ENCODE assay signal across 8 cellular contexts in the genomic region with DNA sequence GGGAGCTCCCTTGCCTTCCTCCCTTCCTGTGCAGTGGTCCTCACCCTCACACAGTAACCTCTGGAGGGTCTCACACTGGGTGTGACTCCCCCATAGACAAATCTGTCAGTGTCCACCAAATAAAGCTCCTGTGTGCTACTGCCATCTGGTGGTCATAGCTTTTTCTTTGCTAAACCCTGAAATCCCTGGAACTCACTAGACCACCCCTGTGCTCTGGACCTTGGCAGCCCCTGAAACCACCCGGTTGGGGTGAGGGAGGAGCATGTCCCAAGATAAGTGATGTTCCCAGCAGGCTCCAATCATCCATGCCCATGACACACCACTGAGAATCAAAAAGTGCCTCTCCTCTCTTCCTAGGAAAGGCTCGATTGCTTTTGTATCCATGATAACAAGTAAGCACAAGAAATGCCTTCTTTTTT. TPM values are rescaled to one million over a fixed set of nuclear protein-coding genes. Genes with fewer than 3 reads are reported as not detected.
DNase-seq lines count a peak whose midpoint lies in the region; ATAC-seq and TF ChIP-seq lines count a peak whose summit lies in the region.

No MANE protein-coding gene starts in this region.

- H3K79me2 ChIP-seq in fibroblast of lung (ENCODE audit: control insufficient read depth, insufficient read depth, low read length): no peaks in the 10 kb centered on the region

- H3K36me3 ChIP-seq in BE2C: 0 out of 2 replicates have a peak, but pooled peaks cover 4% of the 10 kb centered on the region
- H3K36me3 ChIP-seq in H7 (replicated peaks; ENCODE audit: control insufficient read depth, insufficient read depth, low read length): no peaks in the 10 kb centered on the region; the same call in 1 of the 2 replicates
- no peaks in the 10 kb centered on the region for H3K36me3 ChIP-seq in fibroblast of lung (ENCODE audit: control insufficient read depth, insufficient read depth, low read length)

- TF ChIP-seq CTCF in BE2C (IDR thresholded peaks at IDR 0.05; ENCODE audit: low read depth, low read length) (peak; percentile 91), fibroblast of lung (conservative IDR thresholded peaks at IDR 0.05 in 1 of 2, IDR thresholded peaks at IDR 0.05 in 1 of 2; ENCODE audit: low read depth in 1 of 2, low read length in 2 of 2) (peak; percentile 76 to 84), nephron (IDR thresholded peaks at IDR 0.05; ENCODE audit: unreplicated experiment in 3 of 3) (peak; percentile 78 to 79 (median 79))

- H3K4me1 ChIP-seq in BE2C: no peaks in the 10 kb centered on the region
- no peaks in the 10 kb centered on the region for H3K4me1 ChIP-seq in fibroblast of lung (ENCODE audit: control insufficient read depth, extremely low read depth, insufficient read depth, low read length)

- H3K4me3 ChIP-seq in BE2C (ENCODE audit: low read depth, low read length) (no peak overlapping the region), H7 (ENCODE audit: insufficient read depth, low read depth, low read length) (no peak overlapping the region), fibroblast of lung (replicated peaks in 1 of 4; ENCODE audit: control extremely low read depth in 1 of 4, insufficient read depth in 1 of 4, low read depth in 3 of 4, low read length in 4 of 4) (no peak overlapping the region)

- no peak overlapping the region for H3K4me3 Mint-ChIP-seq in nephron

- no peak overlapping the region for H3K4me2 ChIP-seq in fibroblast of lung (ENCODE audit: extremely low read depth, insufficient read depth, low read length)

- peak overlapping the region; percentile 19 to 48 (median 43) for H3K27ac Mint-ChIP-seq in nephron

- H3K27me3 ChIP-seq in BE2C: no peaks in the 10 kb centered on the region
- no peaks in the 10 kb centered on the region for H3K27me3 ChIP-seq in H7 (ENCODE audit: control insufficient read depth, insufficient read depth, low read length)
- no peaks in the 10 kb centered on the region for H3K27me3 ChIP-seq in fibroblast of lung (ENCODE audit: control insufficient read depth, insufficient read depth, low read length)

- no peaks in the 10 kb centered on the region for H3K9me3 Mint-ChIP-seq in nephron

- H2AFZ ChIP-seq in fibroblast of lung (ENCODE audit: low read length): no peak overlapping the region

- peaks cover 5% of the 10 kb centered on the region for H3K4me1 Mint-ChIP-seq in nephron

- H3K27ac ChIP-seq in fibroblast of lung (ENCODE audit: insufficient read depth, low read length): no peak overlapping the region

- no peaks in the 10 kb centered on the region for H3K9me3 ChIP-seq in BE2C
- H3K9me3 ChIP-seq in fibroblast of lung (ENCODE audit: control insufficient read depth, insufficient read depth, low read depth, low read length): no peaks in the 10 kb centered on the region

- no peaks in the 10 kb centered on the region for H4K20me1 ChIP-seq in fibroblast of lung (ENCODE audit: control insufficient read depth, extremely low read depth, insufficient read depth, low read length)

- no peaks in the 10 kb centered on the region for H3K27me3 Mint-ChIP-seq in nephron (ENCODE audit: low read depth)

- peaks cover 23% of the 10 kb centered on the region for H3K36me3 Mint-ChIP-seq in nephron (ENCODE audit: low read depth)

- DNase-seq in BE2C: peak; percentile 68
- peak; percentile 87 for DNase-seq in H7
- DNase-seq in NCI-H748 (lab: John Stamatoyannopoulos, UW; ENCODE audit: unreplicated experiment): peak; percentile 72
- peak; percentile 46 for DNase-seq in activated T-cell treated with anti-CD3 and anti-CD28 coated beads for 4 hours
- peak; percentile 19 to 64 for DNase-seq in fibroblast of lung (ENCODE audit: low read depth in 2 of 2)

- no peak overlapping the region for H3K9ac ChIP-seq in fibroblast of lung (ENCODE audit: insufficient read depth, low read length)

- ATAC-seq in HG03469 (IDR thresholded peaks at IDR 0.05; ENCODE audit: unreplicated experiment) (no peak), HG03108 (IDR thresholded peaks at IDR 0.05; ENCODE audit: unreplicated experiment) (no peak)

RNA-seq across cellular contexts. Expression of a gene that starts 6.5 kb away (rescaled TPM):
- 11.4 TPM for polyA plus RNA-seq in BE2C (2012; ENCODE audit: insufficient read depth, insufficient read length, low read depth)
- total RNA-seq in H7 (2014; rRNA removed; shearing (Covaris generic)): 9.9 and 18.0 TPM in 2 replicates
- total RNA-seq in fibroblast of lung: 7.7 and 11.1 TPM in 2 replicates
- 2.7 and 4.5 TPM in 2 replicates for polyA plus RNA-seq in fibroblast of lung
- 3.8 and 7.8 TPM in 2 replicates for polyA plus RNA-seq in fibroblast of lung (2012)
- 2.1 and 2.2 TPM in 2 replicates for polyA minus RNA-seq in fibroblast of lung (ENCODE audit: low replicate concordance)

RNA-seq across cellular contexts. Expression of a gene that starts 25.7 kb away (rescaled TPM):
- 2.9 TPM for polyA plus RNA-seq in BE2C (2012; ENCODE audit: insufficient read depth, insufficient read length, low read depth)
- total RNA-seq in H7 (2014; rRNA removed; shearing (Covaris generic)): 20.6 and 25.6 TPM in 2 replicates
- 18.7 and 20.0 TPM in 2 replicates for total RNA-seq in fibroblast of lung
- polyA plus RNA-seq in fibroblast of lung: 6.6 and 11.1 TPM in 2 replicates
- polyA plus RNA-seq in fibroblast of lung (2012): 33.4 and 58.7 TPM in 2 replicates
- 18.3 and 27.2 TPM in 2 replicates for polyA minus RNA-seq in fibroblast of lung (ENCODE audit: low replicate concordance)

RNA-seq across cellular contexts. Expression of a gene that starts 29.5 kb away (rescaled TPM):
- polyA plus RNA-seq in BE2C (2012; ENCODE audit: insufficient read depth, insufficient read length, low read depth): 145 TPM
- total RNA-seq in H7 (2014; rRNA removed; shearing (Covaris generic)): 20.3 and 21.6 TPM in 2 replicates
- total RNA-seq in fibroblast of lung: 87.3 and 166 TPM in 2 replicates
- 46.3 and 116 TPM in 2 replicates for polyA plus RNA-seq in fibroblast of lung
- 53.8 and 120 TPM in 2 replicates for polyA plus RNA-seq in fibroblast of lung (2012)
- 19.5 and 31.9 TPM in 2 replicates for polyA minus RNA-seq in fibroblast of lung (ENCODE audit: low replicate concordance)

RNA-seq across cellular contexts. Expression of a gene that starts 31.9 kb away (rescaled TPM):
- polyA plus RNA-seq in BE2C (2012; ENCODE audit: insufficient read depth, insufficient read length, low read depth): 56.1 TPM
- total RNA-seq in H7 (2014; rRNA removed; shearing (Covaris generic)): 31.5 and 40.0 TPM in 2 replicates
- total RNA-seq in fibroblast of lung: 22.1 and 33.9 TPM in 2 replicates
- 22.8 and 23.2 TPM in 2 replicates for polyA plus RNA-seq in fibroblast of lung
- 34.6 and 42.3 TPM in 2 replicates for polyA plus RNA-seq in fibroblast of lung (2012)
- polyA minus RNA-seq in fibroblast of lung (ENCODE audit: low replicate concordance): 24.7 and 38.1 TPM in 2 replicates

RNA-seq across cellular contexts. Expression of a gene that starts 55.8 kb away (rescaled TPM):
- polyA plus RNA-seq in BE2C (2012; ENCODE audit: insufficient read depth, insufficient read length, low read depth): not detected
- 0.52 and 1.1 TPM in 2 replicates for total RNA-seq in H7 (2014; rRNA removed; shearing (Covaris generic))
- total RNA-seq in fibroblast of lung: 0.51 and 0.83 TPM in 2 replicates
- polyA plus RNA-seq in fibroblast of lung: 0.10 and 0.28 TPM in 2 replicates
- polyA plus RNA-seq in fibroblast of lung (2012): 0.19 and 0.24 TPM in 2 replicates
- 0.63 TPM in 1 of 2 replicates, not detected in the other for polyA minus RNA-seq in fibroblast of lung (ENCODE audit: low replicate concordance)
